Comparison of ENCODE assay signal across 1 cellular context in genomic region chr2:26435106-26435505, GRCh38.
TF ChIP-seq lines count a peak whose summit lies in the region.

No MANE protein-coding gene starts in this region.

TF ChIP-seq in GM23338, 12 proteins besides CTCF, POLR2A, EP300 and RAD21 (continued from another document):
- TF ChIP-seq ETS1 (IDR thresholded peaks at IDR 0.05), result no peak
